1 cellular context compared by ENCODE assay signal in genomic region chr3:114056130-114057010, GRCh38.
A peak's percentile ranks its signal among the peaks of the same experiment; 100 is the strongest.
TF ChIP-seq lines count a peak whose summit lies in the region.

Gene CCDC191, minus strand, starts transcription at chr3:114056526. Its CDS starts 60 bp downstream, at chr3:114056466.
Gene QTRT2, plus strand, starts transcription at chr3:114056737. Its CDS starts 8,521 bp downstream, at chr3:114065258.

TF ChIP-seq in K562, 482 proteins besides CTCF, POLR2A, EP300 and RAD21 (continued from another document and continues in another):
- TF ChIP-seq REST (CRISPR knock-in tag; IDR thresholded peaks at IDR 0.05; ENCODE audit: low read depth), result no peak
- no peak for TF ChIP-seq FOXA3 (CRISPR knock-in tag; conservative IDR thresholded peaks at IDR 0.05 in 1 of 2, IDR thresholded peaks at IDR 0.05 in 1 of 2)
- no peak for TF ChIP-seq TCF3 (CRISPR knock-in tag; IDR thresholded peaks at IDR 0.05)
- peak in 2 of 3 experiments; percentile 18 to 49 for TF ChIP-seq YY1 (IDR thresholded peaks at IDR 0.05; ENCODE audit: borderline replicate concordance in 1 of 3, control insufficient read depth in 1 of 3, extremely low read depth in 1 of 3, insufficient read depth in 3 of 3, insufficient read length in 1 of 3, insufficient replicate concordance in 2 of 3, low read depth in 1 of 3, low read length in 2 of 3)
- no peak for TF ChIP-seq TSHZ1 (CRISPR knock-in tag; IDR thresholded peaks at IDR 0.05)
- TF ChIP-seq ZNF124 (CRISPR knock-in tag; IDR thresholded peaks at IDR 0.05), result no peak
- no peak for TF ChIP-seq ZBTB17 (CRISPR knock-in tag; IDR thresholded peaks at IDR 0.05)
- TF ChIP-seq ZFX (CRISPR knock-in tag; IDR thresholded peaks at IDR 0.05), result peak; percentile 43
- no peak for TF ChIP-seq ZNF41 (CRISPR knock-in tag; conservative IDR thresholded peaks at IDR 0.05)
- no peak for TF ChIP-seq XRCC4 (IDR thresholded peaks at IDR 0.05; ENCODE audit: extremely low read depth, insufficient read depth, insufficient read length)
- no peak for TF ChIP-seq TAF7 (tag; IDR thresholded peaks at IDR 0.05)
- TF ChIP-seq MYC (IDR thresholded peaks at IDR 0.05; ENCODE audit: low read depth, low read length), result peak; percentile 83
- no peak for TF ChIP-seq MYC (CRISPR knock-in tag; IDR thresholded peaks at IDR 0.05; ENCODE audit: borderline replicate concordance, low read depth)
- TF ChIP-seq ZNF785 (CRISPR knock-in tag; IDR thresholded peaks at IDR 0.05), result no peak
- TF ChIP-seq GMEB1 (CRISPR knock-in tag; IDR thresholded peaks at IDR 0.05), result no peak
- TF ChIP-seq ZNF584 (CRISPR knock-in tag; IDR thresholded peaks at IDR 0.05; ENCODE audit: low read depth), result no peak
- TF ChIP-seq BRD9 (IDR thresholded peaks at IDR 0.05; ENCODE audit: low read depth, partially characterized antibody), result no peak
- TF ChIP-seq ZNF140 (CRISPR knock-in tag; IDR thresholded peaks at IDR 0.05), result no peak
- no peak for TF ChIP-seq POLR3G (IDR thresholded peaks at IDR 0.05; ENCODE audit: extremely low read depth, insufficient read length, insufficient replicate concordance)
- no peak for TF ChIP-seq STAT6 (CRISPR knock-in tag; IDR thresholded peaks at IDR 0.05)
- TF ChIP-seq TEAD1 (CRISPR knock-in tag; IDR thresholded peaks at IDR 0.05), result peak in 1 of 2 experiments; percentile 80; a peak in 1 of 4 replicates
- no peak for TF ChIP-seq SLC30A9 (CRISPR knock-in tag; IDR thresholded peaks at IDR 0.05)
- TF ChIP-seq IFI16 (CRISPR knock-in tag; IDR thresholded peaks at IDR 0.05), result no peak
- no peak for TF ChIP-seq NR4A1 (CRISPR knock-in tag; IDR thresholded peaks at IDR 0.05)
- TF ChIP-seq NR4A1 (tag; IDR thresholded peaks at IDR 0.05), result no peak
- peak; percentile 50 for TF ChIP-seq GABPA (tag; conservative IDR thresholded peaks at IDR 0.05; ENCODE audit: low read depth)
- TF ChIP-seq ZNF232 (CRISPR knock-in tag; IDR thresholded peaks at IDR 0.05), result no peak
- 0 out of 2 replicates have a peak, but pooled peaks have one; percentile 42 for TF ChIP-seq POLR2G (IDR thresholded peaks at IDR 0.05; ENCODE audit: low read depth, low read length)
- TF ChIP-seq RBBP5 (IDR thresholded peaks at IDR 0.05; ENCODE audit: borderline replicate concordance, insufficient read depth, low read length, poor library complexity, severe bottlenecking), result peak; percentile 43
- no peak for TF ChIP-seq RBM25 (IDR thresholded peaks at IDR 0.05; ENCODE audit: low read depth, low read length, severe bottlenecking)
- no peak for TF ChIP-seq ESRRB (CRISPR knock-in tag; IDR thresholded peaks at IDR 0.05; ENCODE audit: borderline replicate concordance)
- TF ChIP-seq ZNF518B (CRISPR knock-in tag; IDR thresholded peaks at IDR 0.05), result no peak
- TF ChIP-seq STAT5B (CRISPR knock-in tag; IDR thresholded peaks at IDR 0.05), result no peak
- TF ChIP-seq AFF1 (IDR thresholded peaks at IDR 0.05; ENCODE audit: low read depth in 1 of 2, partially characterized antibody in 2 of 2), result peak; percentile 28 to 98
- no peak for TF ChIP-seq HMBOX1 (IDR thresholded peaks at IDR 0.05)
- peak; percentile 56 for TF ChIP-seq MBD2 (IDR thresholded peaks at IDR 0.05; ENCODE audit: borderline replicate concordance, low read depth)
- TF ChIP-seq NR2C2 (CRISPR knock-in tag; IDR thresholded peaks at IDR 0.05), result peak; percentile 53; the same call in 1 of the 2 replicates
- peak; percentile 84 for TF ChIP-seq NR2C2 (tag; IDR thresholded peaks at IDR 0.05)
- no peak for TF ChIP-seq STAG1 (CRISPR knock-in tag; IDR thresholded peaks at IDR 0.05; ENCODE audit: borderline replicate concordance)
- TF ChIP-seq KLF1 (tag; IDR thresholded peaks at IDR 0.05), result no peak
- TF ChIP-seq ZZZ3 (IDR thresholded peaks at IDR 0.05), result no peak
- TF ChIP-seq RBM22 (IDR thresholded peaks at IDR 0.05; ENCODE audit: low read depth, low read length, poor library complexity, severe bottlenecking), result no peak
- TF ChIP-seq HES1 (IDR thresholded peaks at IDR 0.05; ENCODE audit: low read depth), result no peak
